In the genomic region with DNA sequence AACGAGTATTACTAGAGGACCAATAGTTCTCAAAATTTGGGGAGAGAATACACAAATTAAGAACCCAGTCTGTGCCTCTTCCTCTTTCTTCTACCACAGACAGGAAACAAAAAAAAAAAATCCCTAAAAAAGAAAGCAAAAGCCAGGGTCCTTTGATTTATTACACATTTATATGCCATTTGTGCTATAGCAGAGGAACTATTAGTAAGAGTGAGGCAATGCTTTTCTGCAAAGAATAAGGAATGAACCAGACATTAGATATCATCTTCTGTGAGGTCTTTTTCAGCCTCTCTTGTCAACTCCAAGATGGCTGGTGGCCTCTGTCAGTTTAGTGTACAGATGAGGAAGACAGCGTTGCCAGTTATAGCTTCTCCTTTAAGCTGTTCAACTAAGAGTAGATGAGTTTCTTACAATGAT, we compare ENCODE assay signal across 8 cellular contexts.
DNase-seq lines count a peak whose midpoint lies in the region; ATAC-seq and TF ChIP-seq lines count a peak whose summit lies in the region.

No MANE protein-coding gene starts in this region.

- H3K9me3 Mint-ChIP-seq in natural killer cell treated with Interleukin-12 subunit alpha and Interleukin-12 subunit beta and Interleukin-15 and Interleukin-18, amount 100 ng/mL, for 72 hours, result peaks cover 3% of the 10 kb centered on the region

- no peaks in the 10 kb centered on the region for H3K27me3 Mint-ChIP-seq in natural killer cell treated with Interleukin-12 subunit alpha and Interleukin-12 subunit beta and Interleukin-15 and Interleukin-18, amount 100 ng/mL, for 72 hours

- H3K27ac Mint-ChIP-seq in natural killer cell treated with Interleukin-12 subunit alpha and Interleukin-12 subunit beta and Interleukin-15 and Interleukin-18, amount 100 ng/mL, for 72 hours, result peak overlapping the region; percentile 41 to 78

- H3K9ac ChIP-seq in SK-N-MC (ENCODE audit: insufficient read length), result no peak overlapping the region

- no peaks in the 10 kb centered on the region for H3K4me1 ChIP-seq in breast epithelium

- no peak for TF ChIP-seq POLR2A in breast epithelium (IDR thresholded peaks at IDR 0.05)

- H3K4me1 Mint-ChIP-seq in natural killer cell treated with Interleukin-12 subunit alpha and Interleukin-12 subunit beta and Interleukin-15 and Interleukin-18, amount 100 ng/mL, for 72 hours (ENCODE audit: low read depth in 2 of 2), result peaks cover 11% of the 10 kb centered on the region in 2 donors

- TF ChIP-seq CTCF in breast epithelium (IDR thresholded peaks at IDR 0.05), result no peak

- H3K27me3 ChIP-seq in breast epithelium, result no peaks in the 10 kb centered on the region

- no peaks in the 10 kb centered on the region for H3K36me3 ChIP-seq in SK-N-MC (ENCODE audit: insufficient read depth, low read length)
- H3K36me3 ChIP-seq in breast epithelium, result no peaks in the 10 kb centered on the region

- H3K4me3 ChIP-seq in SK-N-MC (no peak overlapping the region), breast epithelium (no peak overlapping the region)

- H3K4me3 Mint-ChIP-seq in natural killer cell treated with Interleukin-12 subunit alpha and Interleukin-12 subunit beta and Interleukin-15 and Interleukin-18, amount 100 ng/mL, for 72 hours, result peak overlapping the region; percentile 42

- peak overlapping the region; percentile 35; the same call in 1 of the 2 replicates for H3K27ac ChIP-seq in SK-N-MC
- H3K27ac ChIP-seq in breast epithelium, result no peak overlapping the region

- DNase-seq in activated CD4-positive, CD25-positive, alpha-beta regulatory T cell (lab: John Stamatoyannopoulos, UW), result no peak
- DNase-seq in SK-N-MC (ENCODE audit: low read depth, low spot score) (peak; percentile 20), 8988T (no peak), GM19238 (ENCODE audit: insufficient read length, low spot score) (no peak), breast epithelium (ENCODE audit: low spot score in 2 of 2) (no peak)
- no peak for DNase-seq in natural killer cell treated with Interleukin-12 subunit alpha and Interleukin-12 subunit beta and Interleukin-15 and Interleukin-18, amount 100 ng/mL, for 72 hours (ENCODE audit: low spot score)

- peaks cover 12% of the 10 kb centered on the region for H3K36me3 Mint-ChIP-seq in natural killer cell treated with Interleukin-12 subunit alpha and Interleukin-12 subunit beta and Interleukin-15 and Interleukin-18, amount 100 ng/mL, for 72 hours

- intact Hi-C loops in breast epithelium (cut with DNase I; ENCODE audit: low total_unique reads), result no loop called here

- ATAC-seq in activated CD4-positive, CD25-positive, alpha-beta regulatory T cell treated with anti-CD3 and anti-CD28 coated beads, Interleukin-2, amount 50 U/mL, for 24 hours, result peak; percentile 52 to 60
- peak; percentile 58 for ATAC-seq in HG02678 (IDR thresholded peaks at IDR 0.05; ENCODE audit: unreplicated experiment)
- no peak for ATAC-seq in natural killer cell treated with Interleukin-12 subunit alpha and Interleukin-12 subunit beta and Interleukin-15 and Interleukin-18, amount 100 ng/mL, for 72 hours

- H3K9me3 ChIP-seq in SK-N-MC (ENCODE audit: low read depth, low read length) (no peaks in the 10 kb centered on the region), breast epithelium (no peaks in the 10 kb centered on the region)

Comparison
In these comparisons a context has a peak if more than half of its experiments do, and no peak if none do; other contexts are left out.
1. ATAC-seq: peak in activated CD4-positive, CD25-positive, alpha-beta regulatory T cell treated with anti-CD3 and anti-CD28 coated beads, Interleukin-2, amount 50 U/mL, for 24 hours (2 of 2) and HG02678 (single experiment); none in natural killer cell treated with Interleukin-12 subunit alpha and Interleukin-12 subunit beta and Interleukin-15 and Interleukin-18, amount 100 ng/mL, for 72 hours (0 of 2).